10 cellular contexts compared by ENCODE assay signal in genomic region chr15:71485094-71485693, GRCh38.
A peak's percentile ranks its signal among the peaks of the same experiment; 100 is the strongest.
DNase-seq lines count a peak whose midpoint lies in the region; FAIRE-seq and TF ChIP-seq lines count a peak whose summit lies in the region.
"Had no signal": no experiment of that assay in that cellular context is flagged by ENCODE, and none has a peak within 500 bp of the region (broad histone marks: within the 10 kb centered on the region; RNA-seq: fewer than 3 reads in every experiment).

No MANE protein-coding gene starts in this region.

- WGBS in liver = 98% methylated on average over 2 of the region's 2 CpGs
- 92 to 96% (median 93%) methylated on average over 2 of the region's 2 CpGs for WGBS in stomach, 5 donors

- DNase-seq in D721Med (ENCODE audit: insufficient read length, low spot score) = no peak
- DNase-seq in HFF-Myc (ENCODE audit: extremely low read depth, low read depth) = no peak
- peak; percentile 3 for DNase-seq in amniotic epithelial cell (ENCODE audit: low read depth)
- DNase-seq in stomach = no peak
- DNase-seq in activated CD4-positive, alpha-beta T cell treated with anti-CD3 and anti-CD28 coated beads, Interleukin-2, amount 50 U/mL, for 48 hours = no peak
- DNase-seq in NCI-H2107 (lab: John Stamatoyannopoulos, UW) = no peak
- no peak for DNase-seq in stimulated activated CD4-positive, alpha-beta T cell treated with anti-CD3 and anti-CD28 coated beads, Interleukin-4, amount 100 ng/mL, for 24 hours
- DNase-seq: activated CD4-positive, alpha-beta T cell treated with anti-CD3 and anti-CD28 coated beads, Interleukin-2, amount 10 ng/mL, durations not matched to agents 7 days and 5 days; nucleus accumbens had no signal

- H3K9ac ChIP-seq in liver (ENCODE audit: low read depth in 1 of 2, low read length in 2 of 2) = no peak overlapping the region

- no peak overlapping the region for H3K4me3 ChIP-seq in HFF-Myc (replicated peaks; ENCODE audit: low read depth, low read length)
- H3K4me3 ChIP-seq in liver (ENCODE audit: low read depth in 1 of 3, low read length in 3 of 3) = no peak overlapping the region
- no peak overlapping the region for H3K4me3 ChIP-seq in stomach

- TF ChIP-seq POLR2A in stomach (IDR thresholded peaks at IDR 0.05) = no peak

- FAIRE-seq in D721Med (lab: Jason Lieb, UNC) = no peak

- TF ChIP-seq CTCF in D721Med (IDR thresholded peaks at IDR 0.05; ENCODE audit: insufficient read depth, missing control alignments) (peak; percentile 26), HFF-Myc (IDR thresholded peaks at IDR 0.05; ENCODE audit: low read depth, low read length, missing control alignments) (peak; percentile 72), liver (IDR thresholded peaks at IDR 0.05; ENCODE audit: low read depth, low read length, missing input control) (peak; percentile 16), stomach (IDR thresholded peaks at IDR 0.05) (no peak)

- TF ChIP-seq RAD21 in liver (IDR thresholded peaks at IDR 0.05) = no peak

- intact Hi-C loops in stomach (cut with DNase I; ENCODE audit: low total_unique reads) = no loop called here

- H3K27me3 ChIP-seq in liver (ENCODE audit: control insufficient read depth in 4 of 4, insufficient read depth in 4 of 4, low read length in 3 of 4) (no peaks in the 10 kb centered on the region), stomach (no peaks in the 10 kb centered on the region)

- TF ChIP-seq EP300 in stomach (IDR thresholded peaks at IDR 0.05) = no peak

- H3K36me3 ChIP-seq in liver (ENCODE audit: control insufficient read depth in 4 of 4, insufficient read depth in 3 of 4, low read depth in 1 of 4, low read length in 3 of 4) (no peaks in the 10 kb centered on the region), stomach (no peaks in the 10 kb centered on the region)

- H3K9me3 ChIP-seq in liver (ENCODE audit: control insufficient read depth in 4 of 4, low read length in 3 of 4) = no peaks in the 10 kb centered on the region
- no peaks in the 10 kb centered on the region for H3K9me3 ChIP-seq in stomach

- no peak overlapping the region for H3K27ac ChIP-seq in liver (ENCODE audit: low read depth in 1 of 2, low read length in 2 of 2)
- H3K27ac ChIP-seq in stomach = no peak overlapping the region

- no peaks in the 10 kb centered on the region for H3K4me1 ChIP-seq in liver (ENCODE audit: control insufficient read depth in 4 of 4, insufficient read depth in 4 of 4, low read length in 3 of 4)
- no peaks in the 10 kb centered on the region for H3K4me1 ChIP-seq in stomach

TF ChIP-seq in liver, 16 proteins besides CTCF, POLR2A, EP300 and RAD21:
- no peak for TF ChIP-seq NR2F2 (IDR thresholded peaks at IDR 0.05)
- TF ChIP-seq FOXA2 (IDR thresholded peaks at IDR 0.05) = no peak
- TF ChIP-seq REST (IDR thresholded peaks at IDR 0.05) = no peak
- no peak for TF ChIP-seq ATF3 (IDR thresholded peaks at IDR 0.05)
- TF ChIP-seq EGR1 (IDR thresholded peaks at IDR 0.05; ENCODE audit: low read depth in 2 of 2) = no peak
- no peak for TF ChIP-seq YY1 (IDR thresholded peaks at IDR 0.05)
- TF ChIP-seq TAF1 (conservative IDR thresholded peaks at IDR 0.05) = no peak
- no peak for TF ChIP-seq GABPA (IDR thresholded peaks at IDR 0.05 in 1 of 2, conservative IDR thresholded peaks at IDR 0.05 in 1 of 2)
- TF ChIP-seq HNF4A (conservative IDR thresholded peaks at IDR 0.05) = no peak
- no peak for TF ChIP-seq JUND (IDR thresholded peaks at IDR 0.05)
- TF ChIP-seq MAX (IDR thresholded peaks at IDR 0.05) = no peak
- TF ChIP-seq SP1 (IDR thresholded peaks at IDR 0.05) = no peak
- TF ChIP-seq RXRA (IDR thresholded peaks at IDR 0.05) = no peak
- TF ChIP-seq HNF4G (IDR thresholded peaks at IDR 0.05) = no peak
- TF ChIP-seq, protein P1, sequence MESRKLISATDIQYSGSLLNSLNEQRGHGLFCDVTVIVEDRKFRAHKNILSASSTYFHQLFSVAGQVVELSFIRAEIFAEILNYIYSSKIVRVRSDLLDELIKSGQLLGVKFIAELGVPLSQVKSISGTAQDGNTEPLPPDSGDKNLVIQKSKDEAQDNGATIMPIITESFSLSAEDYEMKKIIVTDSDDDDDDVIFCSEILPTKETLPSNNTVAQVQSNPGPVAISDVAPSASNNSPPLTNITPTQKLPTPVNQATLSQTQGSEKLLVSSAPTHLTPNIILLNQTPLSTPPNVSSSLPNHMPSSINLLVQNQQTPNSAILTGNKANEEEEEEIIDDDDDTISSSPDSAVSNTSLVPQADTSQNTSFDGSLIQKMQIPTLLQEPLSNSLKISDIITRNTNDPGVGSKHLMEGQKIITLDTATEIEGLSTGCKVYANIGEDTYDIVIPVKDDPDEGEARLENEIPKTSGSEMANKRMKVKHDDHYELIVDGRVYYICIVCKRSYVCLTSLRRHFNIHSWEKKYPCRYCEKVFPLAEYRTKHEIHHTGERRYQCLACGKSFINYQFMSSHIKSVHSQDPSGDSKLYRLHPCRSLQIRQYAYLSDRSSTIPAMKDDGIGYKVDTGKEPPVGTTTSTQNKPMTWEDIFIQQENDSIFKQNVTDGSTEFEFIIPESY (IDR thresholded peaks at IDR 0.05) = no peak
- no peak for TF ChIP-seq FOXA1 (IDR thresholded peaks at IDR 0.05)

Comparison
In these comparisons a context has a peak if more than half of its experiments do, and no peak if none do; other contexts are left out.
1. CTCF ChIP-seq: peak in D721Med (single experiment), HFF-Myc (single experiment) and liver (single experiment); none in stomach (0 of 7).